ENCODE assay signal across 9 cellular contexts in the genomic region with DNA sequence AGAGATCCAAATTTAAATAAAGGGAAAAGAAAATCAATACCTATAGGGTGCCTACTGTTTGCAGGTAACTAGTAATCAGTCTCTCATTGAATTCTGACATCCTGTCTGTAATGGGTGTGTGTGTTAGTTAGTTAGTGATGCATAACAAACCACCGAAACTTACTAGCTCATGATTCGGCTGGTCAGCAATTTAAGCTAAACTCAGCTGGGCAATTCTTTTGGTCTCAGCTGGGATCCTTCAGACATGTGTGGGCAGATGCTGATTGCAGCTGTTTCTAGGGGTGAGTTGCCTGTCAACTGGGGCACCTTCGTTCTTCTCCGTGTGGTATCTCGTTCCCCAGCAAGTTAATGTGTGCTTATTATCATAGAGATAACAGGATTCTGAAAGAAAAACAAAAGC. TPM values are rescaled to one million over a fixed set of nuclear protein-coding genes. Genes with fewer than 3 reads are reported as not detected.
DNase-seq lines count a peak whose midpoint lies in the region; ATAC-seq, FAIRE-seq and TF ChIP-seq lines count a peak whose summit lies in the region.
"Had no signal": no experiment of that assay in that cellular context is flagged by ENCODE, and none has a peak within 500 bp of the region (broad histone marks: within the 10 kb centered on the region; RNA-seq: fewer than 3 reads in every experiment).

No MANE protein-coding gene starts in this region.

- WGBS in ovary, 3 donors = 25 to 38% (median 38%) methylated on average over 5 of the region's 5 CpGs

- H3K27me3 ChIP-seq in bronchial epithelial cell (ENCODE audit: control insufficient read depth, insufficient read depth, low read length) = no peaks in the 10 kb centered on the region
- H3K27me3 ChIP-seq in effector memory CD4-positive, alpha-beta T cell (replicated peaks; ENCODE audit: control insufficient read depth, insufficient read depth, low read length, poor library complexity, severe bottlenecking) = no peaks in the 10 kb centered on the region
- H3K27me3 ChIP-seq in uterus = no peaks in the 10 kb centered on the region
- no peaks in the 10 kb centered on the region for H3K27me3 ChIP-seq in ovary

- TF ChIP-seq POLR2A in uterus (IDR thresholded peaks at IDR 0.05) = no peak
- no peak for TF ChIP-seq POLR2A in ovary (IDR thresholded peaks at IDR 0.05)

- intact Hi-C loops in uterus (cut with DNase I; ENCODE audit: low total_unique reads) = no loop called here
- intact Hi-C loops in ovary (cut with DNase I) = no loop called here

- no peak for TF ChIP-seq EP300 in ovary (IDR thresholded peaks at IDR 0.05)

- H3K36me3 ChIP-seq in bronchial epithelial cell (ENCODE audit: control insufficient read depth, insufficient read depth, low read length) (no peaks in the 10 kb centered on the region), uterus (no peaks in the 10 kb centered on the region), ovary (no peaks in the 10 kb centered on the region)
- no peaks in the 10 kb centered on the region for H3K36me3 ChIP-seq in effector memory CD4-positive, alpha-beta T cell (ENCODE audit: control insufficient read depth, insufficient read depth, low read length)

- TF ChIP-seq CTCF in GM12864 (IDR thresholded peaks at IDR 0.05; ENCODE audit: low read depth, low read length, missing control alignments) = no peak
- no peak for TF ChIP-seq CTCF in bronchial epithelial cell (IDR thresholded peaks at IDR 0.05; ENCODE audit: insufficient read depth, low read length, severe bottlenecking)
- no peak for TF ChIP-seq CTCF in uterus (IDR thresholded peaks at IDR 0.05)
- TF ChIP-seq CTCF in ovary (IDR thresholded peaks at IDR 0.05) = no peak

- no peak overlapping the region for H3K4me3 ChIP-seq in GM12864 (ENCODE audit: low read depth, low read length)
- no peak overlapping the region for H3K4me3 ChIP-seq in bronchial epithelial cell (ENCODE audit: low read depth, low read length)
- no peak overlapping the region for H3K4me3 ChIP-seq in effector memory CD4-positive, alpha-beta T cell (ENCODE audit: insufficient read depth, low read depth, low read length, poor library complexity, severe bottlenecking)
- H3K4me3 ChIP-seq in uterus = no peak overlapping the region
- H3K4me3 ChIP-seq in ovary = no peak overlapping the region

- H3K27ac ChIP-seq in effector memory CD4-positive, alpha-beta T cell (ENCODE audit: insufficient read depth, low read length, poor library complexity, severe bottlenecking) = no peak overlapping the region
- H3K27ac ChIP-seq in uterus (no peak overlapping the region), ovary (no peak overlapping the region)

- ATAC-seq in GM19468 (IDR thresholded peaks at IDR 0.05; ENCODE audit: extremely low read depth, unreplicated experiment) (peak; percentile 57), HG03196 (IDR thresholded peaks at IDR 0.05; ENCODE audit: unreplicated experiment) (peak; percentile 74)

- FAIRE-seq in bronchial epithelial cell (lab: Jason Lieb, UNC) = no peak

- peaks cover 19% of the 10 kb centered on the region for H3K4me1 ChIP-seq in effector memory CD4-positive, alpha-beta T cell (ENCODE audit: control insufficient read depth, insufficient read depth, low read length, poor library complexity, severe bottlenecking)
- H3K4me1 ChIP-seq in uterus (peaks cover 0 to 4% of the 10 kb centered on the region in 2 donors), ovary (ENCODE audit: insufficient read depth) (peaks cover 3% of the 10 kb centered on the region)

- DNase-seq in GM12864 (ENCODE audit: low read depth) (peak; percentile 68), bronchial epithelial cell (ENCODE audit: low read depth) (peak; percentile 38), uterus (no peak), NCI-H748 treated with DMSO at 0.1 percent for 48 hours (lab: John Stamatoyannopoulos, UW) (no peak), ovary (no peak)
- no peak for DNase-seq in effector memory CD4-positive, alpha-beta T cell
- DNase-seq: hippocampal formation had no signal

- H3K9me3 ChIP-seq in effector memory CD4-positive, alpha-beta T cell (ENCODE audit: control insufficient read depth, low read length) = no peaks in the 10 kb centered on the region
- H3K9me3 ChIP-seq in uterus = no peaks in the 10 kb centered on the region
- H3K9me3 ChIP-seq in ovary = no peaks in the 10 kb centered on the region

RNA-seq across cellular contexts. Expression of a gene that starts 40.2 kb away (rescaled TPM):
- total RNA-seq in bronchial epithelial cell (11.3 and 21.1 TPM in 2 replicates), uterus (100 to 1,000 TPM in 3 of 4 donors, 10 to 100 TPM in 1; 64.8 to 184 (median 143) TPM), ovary (10 to 100 TPM; 33.3 to 94.6 (median 61.0) TPM)
- 1 to 10 TPM; 3.4 to 4.0 TPM for polyA plus RNA-seq in ovary

RNA-seq across cellular contexts. Expression of a gene that starts 43.9 kb away (rescaled TPM):
- total RNA-seq in bronchial epithelial cell = not detected in 2 replicates
- not detected for total RNA-seq in uterus
- total RNA-seq in ovary = not detected
- polyA plus RNA-seq in ovary = not detected

Comparison
In these comparisons a context has a peak if more than half of its experiments do, and no peak if none do; other contexts are left out.
1. DNase-seq: peak in GM12864 (single experiment) and bronchial epithelial cell (single experiment); none in effector memory CD4-positive, alpha-beta T cell (0 of 3), uterus (0 of 2), NCI-H748 treated with DMSO at 0.1 percent for 48 hours (single experiment) and ovary (0 of 5).